24 cellular contexts compared by ENCODE assay signal in the genomic region with DNA sequence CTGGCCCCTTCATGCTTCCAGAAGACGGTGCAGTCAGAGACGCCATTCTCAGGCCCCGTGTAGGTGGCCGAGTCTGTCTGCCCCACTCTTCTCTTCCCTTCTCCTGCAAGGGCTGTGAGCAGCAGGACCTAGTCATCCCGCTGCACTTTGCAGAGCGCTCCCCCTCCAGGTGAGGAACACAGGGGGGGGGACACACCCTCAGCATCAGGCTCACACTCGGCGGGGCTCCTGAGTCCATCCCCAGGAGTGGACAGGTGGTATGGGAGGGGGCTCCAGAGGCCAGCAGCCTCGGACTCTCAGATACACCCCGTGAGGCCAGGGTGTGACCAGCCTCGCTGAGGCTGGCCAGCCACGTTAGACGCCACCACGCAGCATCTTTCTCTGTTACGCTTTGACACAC.
DNase-seq lines count a peak whose midpoint lies in the region; ATAC-seq, FAIRE-seq and TF ChIP-seq lines count a peak whose summit lies in the region.
"Had no signal": no experiment of that assay in that cellular context is flagged by ENCODE, and none has a peak within 500 bp of the region (broad histone marks: within the 10 kb centered on the region; RNA-seq: fewer than 3 reads in every experiment).

No MANE protein-coding gene starts in this region.

- FAIRE-seq in kidney (lab: Jason Lieb, UNC): no peak
- FAIRE-seq: A549, D721Med, G401.6, GM12891, GM19239 had no signal

- H3K4me1 Mint-ChIP-seq in activated naive CD8-positive, alpha-beta T cell treated with anti-CD3 and anti-CD28 coated beads, Interleukin-2, amount 50 U/mL, for 24 hours: no peaks in the 10 kb centered on the region
- H3K4me1 Mint-ChIP-seq: B cell had no signal

- no peaks in the 10 kb centered on the region for H3K27me3 ChIP-seq in neuronal stem cell (ENCODE audit: control insufficient read depth in 3 of 3, insufficient read depth in 3 of 3, low read depth in 1 of 3, low read length in 3 of 3)
- H3K27me3 ChIP-seq: BLaER1 treated with 17β-estradiol and CSF1 and Interleukin-3, amounts not matched to agents 10 nM and 100 nM had no signal

- no peak overlapping the region for H4K91ac ChIP-seq in neuronal stem cell (ENCODE audit: low read depth, low read length, poor library complexity)

- no peak for TF ChIP-seq CTCF in kidney (IDR thresholded peaks at IDR 0.05; ENCODE audit: borderline replicate concordance, extremely low read depth, insufficient read depth)

- H2AK5ac ChIP-seq in neuronal stem cell (ENCODE audit: low read depth, low read length): peak overlapping the region; percentile 63

- H3K27ac ChIP-seq in kidney (ENCODE audit: low read depth in 2 of 2, low read length in 2 of 2): no peak overlapping the region
- H3K27ac ChIP-seq in neuronal stem cell (replicated peaks; ENCODE audit: low read length): no peak overlapping the region
- H3K27ac ChIP-seq: 22Rv1; A549; BLaER1 treated with 17β-estradiol and CSF1 and Interleukin-3, amounts not matched to agents 10 nM and 100 nM; C4-2B had no signal

- H3K4me3 ChIP-seq in kidney (ENCODE audit: low read length in 2 of 2) (no peak overlapping the region), neuronal stem cell (ENCODE audit: low read length in 2 of 2) (no peak overlapping the region)
- H3K4me3 ChIP-seq: A549; BLaER1 treated with 17β-estradiol and CSF1 and Interleukin-3, amounts not matched to agents 10 nM and 100 nM had no signal

- H3K9ac ChIP-seq in kidney (ENCODE audit: low read length in 2 of 2) (no peak overlapping the region), neuronal stem cell (ENCODE audit: low read depth, low read length, poor library complexity) (no peak overlapping the region)
- H3K9ac ChIP-seq: BLaER1 treated with 17β-estradiol and CSF1 and Interleukin-3, amounts not matched to agents 10 nM and 100 nM had no signal

- H3K14ac ChIP-seq in neuronal stem cell (ENCODE audit: low read length): peak overlapping the region; percentile 79

- no peak for ATAC-seq in activated naive CD8-positive, alpha-beta T cell treated with anti-CD3 and anti-CD28 coated beads, Interleukin-2, amount 50 U/mL, for 24 hours
- ATAC-seq: A549; CD8-positive, alpha-beta T cell had no signal

- WGBS in neuronal stem cell (ENCODE audit: extremely low coverage in 2 of 2, insufficient read length in 2 of 2, insufficient replicate concordance in 1 of 2), 2 donors: no CpG with 5 or more reads among the region's 15 CpGs

- H3K4me2 ChIP-seq in neuronal stem cell (ENCODE audit: insufficient read depth, low read length, poor library complexity, severe bottlenecking): no peak overlapping the region
- H3K4me2 ChIP-seq: A549; BLaER1 treated with 17β-estradiol and CSF1 and Interleukin-3, amounts not matched to agents 10 nM and 100 nM had no signal

- no peak overlapping the region for H3K4me3 Mint-ChIP-seq in activated naive CD8-positive, alpha-beta T cell treated with anti-CD3 and anti-CD28 coated beads, Interleukin-2, amount 50 U/mL, for 24 hours
- H3K4me3 Mint-ChIP-seq: B cell; CD4-positive, alpha-beta T cell; CD8-positive, alpha-beta T cell had no signal

- H2BK12ac ChIP-seq in neuronal stem cell (ENCODE audit: low read length): no peak overlapping the region

- DNase-seq in activated effector memory CD4-positive, alpha-beta T cell treated with anti-CD3 and anti-CD28 coated beads, Interleukin-2, amount 50 U/mL, for 16 hours: peak; percentile 34
- no peak for DNase-seq in activated effector memory CD4-positive, alpha-beta T cell treated with Interleukin-2 at 50 U/mL for 16 hours
- DNase-seq in NCI-H69 (lab: John Stamatoyannopoulos, UW) (peak; percentile 5), kidney (peak; percentile 62), neuronal stem cell (ENCODE audit: low spot score) (no peak), hepatic stellate cell (ENCODE audit: low spot score) (no peak)
- DNase-seq in activated CD4-positive, CD25-positive, alpha-beta regulatory T cell treated with anti-CD3 and anti-CD28 coated beads, Interleukin-2, amount 50 U/mL, for 72 hours: no peak
- DNase-seq in activated naive CD8-positive, alpha-beta T cell treated with anti-CD3 and anti-CD28 coated beads, Interleukin-2, amount 50 U/mL, for 24 hours: no peak
- DNase-seq: AML-193; Caco-2; Calu3; CD4-positive, alpha-beta T cell; CD8-positive, alpha-beta T cell; DMS79 treated with DMSO at 0.1 percent for 48 hours; GF-D8 had no signal

- H3K27me3 Mint-ChIP-seq in activated naive CD8-positive, alpha-beta T cell treated with anti-CD3 and anti-CD28 coated beads, Interleukin-2, amount 50 U/mL, for 24 hours: peaks cover 2% of the 10 kb centered on the region

- H3K36me3 Mint-ChIP-seq in activated naive CD8-positive, alpha-beta T cell treated with anti-CD3 and anti-CD28 coated beads, Interleukin-2, amount 50 U/mL, for 24 hours (ENCODE audit: low read depth): no peaks in the 10 kb centered on the region
- H3K36me3 Mint-ChIP-seq: CD8-positive, alpha-beta T cell had no signal

- H2BK15ac ChIP-seq in neuronal stem cell (ENCODE audit: low read length): peak overlapping the region; percentile 22

- no peaks in the 10 kb centered on the region for H3K9me3 Mint-ChIP-seq in activated naive CD8-positive, alpha-beta T cell treated with anti-CD3 and anti-CD28 coated beads, Interleukin-2, amount 50 U/mL, for 24 hours
- H3K9me3 Mint-ChIP-seq: CD4-positive, alpha-beta T cell; CD8-positive, alpha-beta T cell had no signal

- peak overlapping the region; percentile 72 for H3K4ac ChIP-seq in neuronal stem cell (ENCODE audit: low read length)

- H3K27ac Mint-ChIP-seq in activated naive CD8-positive, alpha-beta T cell treated with anti-CD3 and anti-CD28 coated beads, Interleukin-2, amount 50 U/mL, for 24 hours: no peak overlapping the region
- H3K27ac Mint-ChIP-seq: B cell; CD4-positive, alpha-beta T cell; CD8-positive, alpha-beta T cell had no signal

- H3K36me3 ChIP-seq in kidney (ENCODE audit: control insufficient read depth in 1 of 2, insufficient read depth in 2 of 2, low read length in 2 of 2) (no peaks in the 10 kb centered on the region), neuronal stem cell (replicated peaks in 1 of 2; ENCODE audit: control insufficient read depth in 2 of 2, insufficient read depth in 2 of 2, low read length in 2 of 2) (no peaks in the 10 kb centered on the region)
- H3K36me3 ChIP-seq: BLaER1 treated with 17β-estradiol and CSF1 and Interleukin-3, amounts not matched to agents 10 nM and 100 nM had no signal

- H2AFZ ChIP-seq in neuronal stem cell (ENCODE audit: low read length): no peak overlapping the region

- H3K23ac ChIP-seq in neuronal stem cell (ENCODE audit: low read depth, low read length, poor library complexity): no peak overlapping the region

- H3K4me1 ChIP-seq in kidney (ENCODE audit: control insufficient read depth in 1 of 2, insufficient read depth in 1 of 2, low read depth in 1 of 2, low read length in 2 of 2) (no peaks in the 10 kb centered on the region), neuronal stem cell (ENCODE audit: control insufficient read depth in 2 of 2, insufficient read depth in 1 of 2, low read depth in 1 of 2, low read length in 2 of 2) (peaks cover 0 to 12% of the 10 kb centered on the region in 2 donors)
- H3K4me1 ChIP-seq: A549, Caco-2 had no signal

- no peak overlapping the region for H2BK5ac ChIP-seq in neuronal stem cell (ENCODE audit: low read length)

- no peak overlapping the region for H4K8ac ChIP-seq in neuronal stem cell (ENCODE audit: low read depth, low read length)

- no peak overlapping the region for H3K18ac ChIP-seq in neuronal stem cell (ENCODE audit: low read length)

- H2BK120ac ChIP-seq in neuronal stem cell (ENCODE audit: low read depth, low read length): no peak overlapping the region

- H3K9me3 ChIP-seq in kidney (ENCODE audit: control insufficient read depth in 1 of 2, low read length in 2 of 2): no peaks in the 10 kb centered on the region
- H3K9me3 ChIP-seq in neuronal stem cell (replicated peaks in 1 of 2; ENCODE audit: control insufficient read depth in 2 of 2, insufficient read depth in 1 of 2, low read depth in 1 of 2, low read length in 2 of 2): no peaks in the 10 kb centered on the region
- H3K9me3 ChIP-seq: A549; BLaER1 treated with 17β-estradiol and CSF1 and Interleukin-3, amounts not matched to agents 10 nM and 100 nM; Caco-2 had no signal

- H3K79me1 ChIP-seq in neuronal stem cell (ENCODE audit: low read depth, low read length): no peaks in the 10 kb centered on the region

- intact Hi-C loops in kidney (cut with DNase I): no loop called here

Comparison
In these comparisons a context has a peak if more than half of its experiments do, and no peak if none do; other contexts are left out.
1. DNase-seq: peak in activated effector memory CD4-positive, alpha-beta T cell treated with anti-CD3 and anti-CD28 coated beads, Interleukin-2, amount 50 U/mL, for 16 hours (single experiment), NCI-H69 (single experiment) and kidney (single experiment); none in activated effector memory CD4-positive, alpha-beta T cell treated with Interleukin-2 at 50 U/mL for 16 hours (single experiment), neuronal stem cell (single experiment), activated CD4-positive, CD25-positive, alpha-beta regulatory T cell treated with anti-CD3 and anti-CD28 coated beads, Interleukin-2, amount 50 U/mL, for 72 hours (single experiment), activated naive CD8-positive, alpha-beta T cell treated with anti-CD3 and anti-CD28 coated beads, Interleukin-2, amount 50 U/mL, for 24 hours (single experiment) and hepatic stellate cell (single experiment).